18 cellular contexts compared by ENCODE assay signal in genomic region chr14:58713677-58714076, GRCh38.
"Had no signal": no experiment of that assay in that cellular context is flagged by ENCODE, and none has a peak within 500 bp of the region (broad histone marks: within the 10 kb centered on the region; RNA-seq: fewer than 3 reads in every experiment).

No MANE protein-coding gene starts in this region.

- H3K4me3 ChIP-seq: colonic mucosa, mucosa of descending colon, thoracic aorta, transverse colon had no signal

- H3K27me3 ChIP-seq: colonic mucosa, transverse colon had no signal

- H3K4me1 ChIP-seq: colonic mucosa, foreskin keratinocyte had no signal

- H3K9me3 ChIP-seq: colonic mucosa, mucosa of descending colon, thoracic aorta, transverse colon had no signal

- ATAC-seq: esophagus mucosa; foreskin keratinocyte; mucosa of descending colon; naive thymus-derived CD8-positive, alpha-beta T cell; sciatic nerve; stimulated activated naive B cell treated with anti-CD40 and anti-IgM and Interleukin-4, amounts not matched to agents 10 μg/mL and 1 μg/mL and 100 μg/mL, for 72 hours; stimulated activated naive CD8-positive, alpha-beta T cell treated with anti-CD3 and anti-CD28 coated beads, Interleukin-15, amount 100 ng/mL, for 72 hours had no signal

- H3K27ac ChIP-seq: colonic mucosa, foreskin keratinocyte, thoracic aorta, transverse colon had no signal

- DNase-seq: cerebellar nuclear complex; colonic mucosa; effector CD4-positive, alpha-beta T cell; foreskin keratinocyte; head of caudate nucleus; hippocampal formation; kidney glomerular epithelial cell; mammary epithelial cell; mucosa of descending colon; naive thymus-derived CD8-positive, alpha-beta T cell; stimulated activated CD4-positive, alpha-beta T cell treated with anti-CD3 and anti-CD28 coated beads, Interleukin-2, amount 100 ng/mL, for 24 hours; stimulated activated CD4-positive, alpha-beta T cell treated with anti-CD3 and anti-CD28 coated beads, Interleukin-4, amount 100 ng/mL, for 4 hours; stimulated activated naive B cell treated with anti-CD40 and anti-IgM and Interleukin-4, amounts not matched to agents 10 μg/mL and 1 μg/mL and 100 μg/mL, for 72 hours; stimulated activated naive CD8-positive, alpha-beta T cell treated with anti-CD3 and anti-CD28 coated beads, Interleukin-15, amount 100 ng/mL, for 72 hours; transverse colon had no signal

- H3K36me3 ChIP-seq: colonic mucosa, thoracic aorta, transverse colon had no signal
